In the genomic region with DNA sequence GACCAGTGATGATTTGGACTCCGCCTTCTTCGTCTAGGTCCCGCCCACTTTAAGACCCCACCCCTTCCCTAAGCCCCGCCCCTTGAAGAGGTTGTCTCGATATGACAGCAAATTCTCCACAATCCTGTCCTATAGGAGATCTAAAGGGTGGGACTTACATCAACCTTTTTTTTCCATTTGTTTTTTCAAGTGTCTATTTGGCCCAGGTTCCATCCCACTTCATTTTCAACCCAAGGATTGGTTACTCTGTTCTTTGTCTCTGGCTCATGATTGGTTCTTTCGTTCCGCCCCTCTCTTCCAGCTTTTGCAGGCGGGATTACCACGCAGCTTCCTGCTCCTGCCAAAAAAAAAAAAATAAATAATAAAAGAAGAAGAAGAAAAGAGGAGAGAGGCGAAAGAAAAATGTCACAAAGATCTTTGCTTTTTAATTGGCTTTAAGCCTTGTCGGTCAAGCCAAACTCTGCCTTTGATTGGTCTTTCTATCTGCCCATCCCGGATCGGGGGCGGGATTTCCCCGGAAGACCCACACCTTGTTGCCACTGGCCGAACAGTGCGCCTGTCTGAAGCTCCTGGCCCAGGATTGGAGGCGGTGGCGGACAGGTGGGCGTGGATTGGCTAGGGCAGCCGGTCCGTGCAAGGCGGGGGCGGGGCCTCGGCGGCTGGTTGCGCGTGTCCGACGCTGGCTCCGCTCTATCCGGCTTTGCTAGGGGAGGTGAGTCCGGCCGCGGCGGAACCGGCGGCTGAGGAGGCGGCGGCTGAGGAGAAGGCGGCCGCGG, we compare ENCODE assay signal across 1 cellular context.
TF ChIP-seq lines count a peak whose summit lies in the region.

No MANE protein-coding gene starts in this region.

TF ChIP-seq in HEK293, 187 proteins besides CTCF, POLR2A, EP300 and RAD21 (continued from another document and continues in another):
- TF ChIP-seq, protein P1, sequence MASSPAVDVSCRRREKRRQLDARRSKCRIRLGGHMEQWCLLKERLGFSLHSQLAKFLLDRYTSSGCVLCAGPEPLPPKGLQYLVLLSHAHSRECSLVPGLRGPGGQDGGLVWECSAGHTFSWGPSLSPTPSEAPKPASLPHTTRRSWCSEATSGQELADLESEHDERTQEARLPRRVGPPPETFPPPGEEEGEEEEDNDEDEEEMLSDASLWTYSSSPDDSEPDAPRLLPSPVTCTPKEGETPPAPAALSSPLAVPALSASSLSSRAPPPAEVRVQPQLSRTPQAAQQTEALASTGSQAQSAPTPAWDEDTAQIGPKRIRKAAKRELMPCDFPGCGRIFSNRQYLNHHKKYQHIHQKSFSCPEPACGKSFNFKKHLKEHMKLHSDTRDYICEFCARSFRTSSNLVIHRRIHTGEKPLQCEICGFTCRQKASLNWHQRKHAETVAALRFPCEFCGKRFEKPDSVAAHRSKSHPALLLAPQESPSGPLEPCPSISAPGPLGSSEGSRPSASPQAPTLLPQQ (tag by site-specific recombination; IDR thresholded peaks at IDR 0.05): peak; percentile 69; the same call in 1 of the 2 replicates
- TF ChIP-seq ZNF792 (tag by site-specific recombination; IDR thresholded peaks at IDR 0.05) (no peak), REST (tag by site-specific recombination; IDR thresholded peaks at IDR 0.05) (no peak), ZNF280C (tag by site-specific recombination; IDR thresholded peaks at IDR 0.05) (no peak), ZNF2 (tag by site-specific recombination; IDR thresholded peaks at IDR 0.05) (no peak), ZNF362 (tag by site-specific recombination; IDR thresholded peaks at IDR 0.05) (peak; percentile 100), ZNF777 (tag by site-specific recombination; IDR thresholded peaks at IDR 0.05; ENCODE audit: borderline replicate concordance) (no peak), ZBTB8A (tag by site-specific recombination; IDR thresholded peaks at IDR 0.05) (no peak), ZNF19 (tag by site-specific recombination; IDR thresholded peaks at IDR 0.05; ENCODE audit: low read depth) (no peak), FEZF1 (tag by site-specific recombination; IDR thresholded peaks at IDR 0.05) (0 out of 2 replicates have a peak, but pooled peaks have one; percentile 7), OVOL3 (tag by site-specific recombination; IDR thresholded peaks at IDR 0.05) (no peak), ZNF133 (tag by site-specific recombination; IDR thresholded peaks at IDR 0.05) (no peak), SP2 (tag by site-specific recombination; IDR thresholded peaks at IDR 0.05) (peak; percentile 99), YY2 (tag by site-specific recombination; IDR thresholded peaks at IDR 0.05) (no peak), ZFHX2 (tag by site-specific recombination; conservative IDR thresholded peaks at IDR 0.05) (peak; percentile 67), ZNF776 (tag by site-specific recombination; IDR thresholded peaks at IDR 0.05; ENCODE audit: borderline replicate concordance) (no peak), ZNF513 (tag by site-specific recombination; IDR thresholded peaks at IDR 0.05) (0 out of 2 replicates have a peak, but pooled peaks have one; percentile 42), SP3 (tag by site-specific recombination; IDR thresholded peaks at IDR 0.05) (peak; percentile 97), ZNF350 (tag by site-specific recombination; IDR thresholded peaks at IDR 0.05) (peak; percentile 94), ZNF184 (tag by site-specific recombination; IDR thresholded peaks at IDR 0.05) (no peak), ZNF791 (tag by site-specific recombination; IDR thresholded peaks at IDR 0.05) (no peak), IKZF3 (tag by site-specific recombination; IDR thresholded peaks at IDR 0.05) (no peak), ZNF23 (tag by site-specific recombination; IDR thresholded peaks at IDR 0.05; ENCODE audit: borderline replicate concordance) (no peak), ZNF621 (tag by site-specific recombination; IDR thresholded peaks at IDR 0.05) (no peak), ZEB2 (tag by site-specific recombination; IDR thresholded peaks at IDR 0.05) (no peak), EGR2 (tag by site-specific recombination; IDR thresholded peaks at IDR 0.05; ENCODE audit: low read depth) (peak; percentile 73), ZNF571 (tag by site-specific recombination; IDR thresholded peaks at IDR 0.05) (no peak), ZNF202 (tag by site-specific recombination; IDR thresholded peaks at IDR 0.05; ENCODE audit: borderline replicate concordance) (no peak), ZNF335 (tag by site-specific recombination; conservative IDR thresholded peaks at IDR 0.05) (peak; percentile 80), KLF8 (tag by site-specific recombination; IDR thresholded peaks at IDR 0.05) (peak; percentile 50; the same call in 1 of the 2 replicates), ZNF629 (tag by site-specific recombination; IDR thresholded peaks at IDR 0.05) (peak; percentile 81), ZBTB7A (tag by site-specific recombination; IDR thresholded peaks at IDR 0.05; ENCODE audit: low read depth) (no peak)
- TF ChIP-seq, protein P2, sequence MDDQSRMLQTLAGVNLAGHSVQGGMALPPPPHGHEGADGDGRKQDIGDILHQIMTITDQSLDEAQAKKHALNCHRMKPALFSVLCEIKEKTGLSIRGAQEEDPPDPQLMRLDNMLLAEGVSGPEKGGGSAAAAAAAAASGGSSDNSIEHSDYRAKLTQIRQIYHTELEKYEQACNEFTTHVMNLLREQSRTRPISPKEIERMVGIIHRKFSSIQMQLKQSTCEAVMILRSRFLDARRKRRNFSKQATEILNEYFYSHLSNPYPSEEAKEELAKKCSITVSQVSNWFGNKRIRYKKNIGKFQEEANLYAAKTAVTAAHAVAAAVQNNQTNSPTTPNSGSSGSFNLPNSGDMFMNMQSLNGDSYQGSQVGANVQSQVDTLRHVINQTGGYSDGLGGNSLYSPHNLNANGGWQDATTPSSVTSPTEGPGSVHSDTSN (CRISPR knock-in tag; IDR thresholded peaks at IDR 0.05): peak; percentile 100
- TF ChIP-seq, protein P3, sequence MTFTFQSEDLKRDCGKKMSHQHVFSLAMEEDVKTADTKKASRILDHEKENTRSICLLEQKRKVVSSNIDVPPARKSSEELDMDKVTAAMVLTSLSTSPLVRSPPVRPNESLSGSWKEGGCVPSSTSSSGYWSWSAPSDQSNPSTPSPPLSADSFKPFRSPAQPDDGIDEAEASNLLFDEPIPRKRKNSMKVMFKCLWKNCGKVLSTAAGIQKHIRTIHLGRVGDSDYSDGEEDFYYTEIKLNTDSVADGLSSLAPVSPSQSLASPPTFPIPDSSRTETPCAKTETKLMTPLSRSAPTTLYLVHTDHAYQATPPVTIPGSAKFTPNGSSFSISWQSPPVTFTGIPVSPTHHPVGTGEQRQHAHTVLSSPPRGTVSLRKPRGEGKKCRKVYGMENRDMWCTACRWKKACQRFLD (tag by site-specific recombination; IDR thresholded peaks at IDR 0.05): no peak
- TF ChIP-seq, protein P4, sequence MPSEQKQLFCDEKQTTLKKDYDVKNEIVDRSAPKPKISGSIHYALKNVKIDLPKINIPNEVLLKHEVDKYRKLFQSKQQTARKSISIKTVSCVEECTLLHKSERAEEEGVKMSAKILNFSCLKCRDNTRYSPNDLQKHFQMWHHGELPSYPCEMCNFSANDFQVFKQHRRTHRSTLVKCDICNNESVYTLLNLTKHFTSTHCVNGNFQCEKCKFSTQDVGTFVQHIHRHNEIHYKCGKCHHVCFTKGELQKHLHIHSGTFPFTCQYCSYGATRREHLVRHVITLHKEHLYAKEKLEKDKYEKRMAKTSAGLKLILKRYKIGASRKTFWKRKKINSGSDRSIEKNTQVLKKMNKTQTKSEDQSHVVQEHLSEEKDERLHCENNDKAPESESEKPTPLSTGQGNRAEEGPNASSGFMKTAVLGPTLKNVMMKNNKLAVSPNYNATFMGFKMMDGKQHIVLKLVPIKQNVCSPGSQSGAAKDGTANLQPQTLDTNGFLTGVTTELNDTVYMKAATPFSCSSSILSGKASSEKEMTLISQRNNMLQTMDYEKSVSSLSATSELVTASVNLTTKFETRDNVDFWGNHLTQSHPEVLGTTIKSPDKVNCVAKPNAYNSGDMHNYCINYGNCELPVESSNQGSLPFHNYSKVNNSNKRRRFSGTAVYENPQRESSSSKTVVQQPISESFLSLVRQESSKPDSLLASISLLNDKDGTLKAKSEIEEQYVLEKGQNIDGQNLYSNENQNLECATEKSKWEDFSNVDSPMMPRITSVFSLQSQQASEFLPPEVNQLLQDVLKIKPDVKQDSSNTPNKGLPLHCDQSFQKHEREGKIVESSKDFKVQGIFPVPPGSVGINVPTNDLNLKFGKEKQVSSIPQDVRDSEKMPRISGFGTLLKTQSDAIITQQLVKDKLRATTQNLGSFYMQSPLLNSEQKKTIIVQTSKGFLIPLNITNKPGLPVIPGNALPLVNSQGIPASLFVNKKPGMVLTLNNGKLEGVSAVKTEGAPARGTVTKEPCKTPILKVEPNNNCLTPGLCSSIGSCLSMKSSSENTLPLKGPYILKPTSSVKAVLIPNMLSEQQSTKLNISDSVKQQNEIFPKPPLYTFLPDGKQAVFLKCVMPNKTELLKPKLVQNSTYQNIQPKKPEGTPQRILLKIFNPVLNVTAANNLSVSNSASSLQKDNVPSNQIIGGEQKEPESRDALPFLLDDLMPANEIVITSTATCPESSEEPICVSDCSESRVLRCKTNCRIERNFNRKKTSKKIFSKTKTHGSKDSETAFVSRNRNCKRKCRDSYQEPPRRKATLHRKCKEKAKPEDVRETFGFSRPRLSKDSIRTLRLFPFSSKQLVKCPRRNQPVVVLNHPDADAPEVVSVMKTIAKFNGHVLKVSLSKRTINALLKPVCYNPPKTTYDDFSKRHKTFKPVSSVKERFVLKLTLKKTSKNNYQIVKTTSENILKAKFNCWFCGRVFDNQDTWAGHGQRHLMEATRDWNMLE (tag by site-specific recombination; conservative IDR thresholded peaks at IDR 0.05; ENCODE audit: low read depth): peak; percentile 63
- TF ChIP-seq, protein P5, sequence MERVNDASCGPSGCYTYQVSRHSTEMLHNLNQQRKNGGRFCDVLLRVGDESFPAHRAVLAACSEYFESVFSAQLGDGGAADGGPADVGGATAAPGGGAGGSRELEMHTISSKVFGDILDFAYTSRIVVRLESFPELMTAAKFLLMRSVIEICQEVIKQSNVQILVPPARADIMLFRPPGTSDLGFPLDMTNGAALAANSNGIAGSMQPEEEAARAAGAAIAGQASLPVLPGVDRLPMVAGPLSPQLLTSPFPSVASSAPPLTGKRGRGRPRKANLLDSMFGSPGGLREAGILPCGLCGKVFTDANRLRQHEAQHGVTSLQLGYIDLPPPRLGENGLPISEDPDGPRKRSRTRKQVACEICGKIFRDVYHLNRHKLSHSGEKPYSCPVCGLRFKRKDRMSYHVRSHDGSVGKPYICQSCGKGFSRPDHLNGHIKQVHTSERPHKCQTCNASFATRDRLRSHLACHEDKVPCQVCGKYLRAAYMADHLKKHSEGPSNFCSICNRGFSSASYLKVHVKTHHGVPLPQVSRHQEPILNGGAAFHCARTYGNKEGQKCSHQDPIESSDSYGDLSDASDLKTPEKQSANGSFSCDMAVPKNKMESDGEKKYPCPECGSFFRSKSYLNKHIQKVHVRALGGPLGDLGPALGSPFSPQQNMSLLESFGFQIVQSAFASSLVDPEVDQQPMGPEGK (tag by site-specific recombination; IDR thresholded peaks at IDR 0.05): no peak
